ENCODE assay signal across 21 cellular contexts in the genomic region with DNA sequence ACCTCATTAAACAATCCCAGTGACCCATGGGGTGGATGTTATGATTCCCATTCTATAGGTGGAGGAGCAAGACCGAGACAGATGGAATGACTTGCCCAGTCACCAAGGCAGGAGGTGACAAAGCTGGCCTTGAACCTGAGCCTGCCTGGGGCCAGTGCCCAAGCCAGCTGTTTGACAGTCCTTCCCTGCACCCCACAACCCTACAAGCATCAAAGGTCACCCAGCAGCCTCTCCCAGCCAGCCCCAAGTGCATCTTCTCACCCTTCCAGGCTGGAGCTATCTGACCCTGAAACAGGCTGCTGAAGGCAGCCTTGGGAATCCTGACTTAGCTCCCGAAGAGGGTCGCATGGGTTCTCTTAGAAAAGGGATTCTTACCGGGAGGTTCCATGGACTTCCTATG. TPM values are rescaled to one million over a fixed set of nuclear protein-coding genes. Genes with fewer than 3 reads are reported as not detected.
DNase-seq lines count a peak whose midpoint lies in the region; ATAC-seq, FAIRE-seq and TF ChIP-seq lines count a peak whose summit lies in the region.
"Had no signal": no experiment of that assay in that cellular context is flagged by ENCODE, and none has a peak within 500 bp of the region (broad histone marks: within the 10 kb centered on the region; RNA-seq: fewer than 3 reads in every experiment).

No MANE protein-coding gene starts in this region.

- H3K9me3 Mint-ChIP-seq in astrocyte (ENCODE audit: unreplicated experiment) = no peaks in the 10 kb centered on the region
- no peaks in the 10 kb centered on the region for H3K9me3 Mint-ChIP-seq in stimulated activated naive B cell treated with anti-CD40 and anti-IgM and Interleukin-4, amounts not matched to agents 10 μg/mL and 1 μg/mL and 100 μg/mL, for 72 hours
- H3K9me3 Mint-ChIP-seq: GM23338, H9, HFFc6 had no signal

- no peak overlapping the region for H2AFZ ChIP-seq in astrocyte (ENCODE audit: low read depth, low read length)
- H2AFZ ChIP-seq in HepG2 (ENCODE audit: low read length) = no peak overlapping the region
- H2AFZ ChIP-seq: GM23338 had no signal

- H3K9ac ChIP-seq in astrocyte (ENCODE audit: low read length) (no peak overlapping the region), HepG2 (ENCODE audit: insufficient read depth, low read depth, low read length) (no peak overlapping the region)

- no peaks in the 10 kb centered on the region for H3K4me1 ChIP-seq in heart right ventricle
- H3K4me1 ChIP-seq in astrocyte (ENCODE audit: insufficient read depth, low read length) = peaks cover 10% of the 10 kb centered on the region
- peaks cover 62% of the 10 kb centered on the region for H3K4me1 ChIP-seq in HepG2 (ENCODE audit: insufficient read depth, low read length)
- H3K4me1 ChIP-seq: Caco-2 had no signal

- intact Hi-C loops in left cardiac atrium (cut with DNase I) = no loop called here
- intact Hi-C loops in heart right ventricle (cut with DNase I) = no loop called here
- intact Hi-C loops in HepG2 (cut with micrococcal nuclease; ENCODE audit: unreplicated experiment) = no loop called here

- H3K4me3 Mint-ChIP-seq in astrocyte (ENCODE audit: unreplicated experiment) = no peak overlapping the region
- no peak overlapping the region for H3K4me3 Mint-ChIP-seq in stimulated activated naive B cell treated with anti-CD40 and anti-IgM and Interleukin-4, amounts not matched to agents 10 μg/mL and 1 μg/mL and 100 μg/mL, for 72 hours
- H3K4me3 Mint-ChIP-seq: CD4-positive, alpha-beta memory T cell; GM23338; H9; HFFc6 had no signal

- no peak for TF ChIP-seq RAD21 in HepG2 (CRISPR knock-in tag; IDR thresholded peaks at IDR 0.05)

- H4K20me1 ChIP-seq in astrocyte (ENCODE audit: insufficient read depth, low read length) = no peaks in the 10 kb centered on the region
- H4K20me1 ChIP-seq in HepG2 (ENCODE audit: insufficient read depth, low read length) = no peaks in the 10 kb centered on the region

- in situ Hi-C loops in HepG2 (cut with HindIII; ENCODE audit: extremely low pct_ligation_motif_present, low pct_unique_long_range_greater_than_20kb) = no loop called here

- no peaks in the 10 kb centered on the region for H3K36me3 Mint-ChIP-seq in astrocyte (ENCODE audit: low read depth, unreplicated experiment)
- peaks cover 5 to 12% of the 10 kb centered on the region in 2 donors for H3K36me3 Mint-ChIP-seq in stimulated activated naive B cell treated with anti-CD40 and anti-IgM and Interleukin-4, amounts not matched to agents 10 μg/mL and 1 μg/mL and 100 μg/mL, for 72 hours
- H3K36me3 Mint-ChIP-seq: CD4-positive, alpha-beta memory T cell had no signal

- 72 to 74% methylated on average over 4 of the region's 4 CpGs for WGBS in heart right ventricle, 2 donors
- 0% methylated on average over 4 of the region's 4 CpGs for WGBS in HepG2 (ENCODE audit: low lambda C conversion rate)

- H3K79me2 ChIP-seq in astrocyte (ENCODE audit: insufficient read depth, low read length) (no peaks in the 10 kb centered on the region), HepG2 (ENCODE audit: insufficient read depth, low read length) (no peaks in the 10 kb centered on the region)

- no TSS peak for BruUV-seq in HepG2 (replicated peaks; lab: Mats Ljungman, UMichigan)

- peaks cover 34% of the 10 kb centered on the region for H3K27me3 Mint-ChIP-seq in astrocyte (ENCODE audit: low read depth, unreplicated experiment)
- H3K27me3 Mint-ChIP-seq in stimulated activated naive B cell treated with anti-CD40 and anti-IgM and Interleukin-4, amounts not matched to agents 10 μg/mL and 1 μg/mL and 100 μg/mL, for 72 hours = peaks cover 18 to 22% of the 10 kb centered on the region in 2 donors

- DNase-seq in left cardiac atrium = peak; percentile 4
- DNase-seq in heart right ventricle = no peak
- DNase-seq in astrocyte (ENCODE audit: low read depth) = no peak
- DNase-seq in HepG2 (ENCODE audit: low spot score) = no peak
- no peak for DNase-seq in stimulated activated naive B cell treated with anti-CD40 and anti-IgM and Interleukin-4, amounts not matched to agents 10 μg/mL and 1 μg/mL and 100 μg/mL, for 72 hours
- DNase-seq: C1 segment of cervical spinal cord; Caco-2; CD4-positive, alpha-beta memory T cell; DMS 273 treated with DMSO at 0.1 percent for 48 hours; DMS79; EL; GDM1; H9; HFFc6 had no signal

- no peaks in the 10 kb centered on the region for H3K4me1 Mint-ChIP-seq in astrocyte (ENCODE audit: low read depth, unreplicated experiment)
- peaks cover 0 to 2% of the 10 kb centered on the region in 2 donors for H3K4me1 Mint-ChIP-seq in stimulated activated naive B cell treated with anti-CD40 and anti-IgM and Interleukin-4, amounts not matched to agents 10 μg/mL and 1 μg/mL and 100 μg/mL, for 72 hours
- H3K4me1 Mint-ChIP-seq: CD4-positive, alpha-beta memory T cell had no signal

- peak overlapping the region; percentile 12 for H3K4me2 ChIP-seq in astrocyte (ENCODE audit: low read length)
- 0 out of 2 replicates have a peak overlapping the region, but pooled peaks have one; percentile 15 for H3K4me2 ChIP-seq in HepG2 (ENCODE audit: low read depth, low read length)
- H3K4me2 ChIP-seq: GM23338 had no signal

- TF ChIP-seq EP300 in HepG2 (IDR thresholded peaks at IDR 0.05; ENCODE audit: low read depth in 2 of 2, low read length in 2 of 2) (no peak), HepG2 (CRISPR knock-in tag; IDR thresholded peaks at IDR 0.05; ENCODE audit: borderline replicate concordance) (no peak)

- TF ChIP-seq CTCF in heart right ventricle (IDR thresholded peaks at IDR 0.05) (no peak), astrocyte (IDR thresholded peaks at IDR 0.05; ENCODE audit: insufficient read depth, low read depth, low read length) (no peak), HepG2 (CRISPR knock-in tag; IDR thresholded peaks at IDR 0.05) (no peak)

- no peaks in the 10 kb centered on the region for H3K9me3 ChIP-seq in heart right ventricle
- no peaks in the 10 kb centered on the region for H3K9me3 ChIP-seq in astrocyte (ENCODE audit: insufficient read depth, low read depth, low read length)
- H3K9me3 ChIP-seq in HepG2 (ENCODE audit: low read length) = no peaks in the 10 kb centered on the region
- H3K9me3 ChIP-seq: Caco-2 had no signal

- ATAC-seq in left cardiac atrium (no peak), heart right ventricle (no peak), HepG2 (peak; percentile 17), HG02678 (IDR thresholded peaks at IDR 0.05; ENCODE audit: unreplicated experiment) (no peak), HG03175 (IDR thresholded peaks at IDR 0.05; ENCODE audit: unreplicated experiment) (no peak), HG03159 (IDR thresholded peaks at IDR 0.05; ENCODE audit: unreplicated experiment) (no peak)
- peak; percentile 7 to 33 for ATAC-seq in stimulated activated naive B cell treated with anti-CD40 and anti-IgM and Interleukin-4, amounts not matched to agents 10 μg/mL and 1 μg/mL and 100 μg/mL, for 72 hours (replicated peaks)
- ATAC-seq: GM12878, GM23338, HCT116 had no signal

- H3K27me3 ChIP-seq in heart right ventricle (peaks cover 0 to 41% (median 5%) of the 10 kb centered on the region in 7 donors), astrocyte (ENCODE audit: insufficient read depth, low read length) (peaks cover 11% of the 10 kb centered on the region), HepG2 (ENCODE audit: control insufficient read depth in 1 of 2, insufficient read depth in 2 of 2, low read length in 2 of 2) (peaks cover 6 to 39% of the 10 kb centered on the region in 2 experiments)

- TF ChIP-seq POLR2A in HepG2 (IDR thresholded peaks at IDR 0.05; ENCODE audit: insufficient read depth in 1 of 2, low read depth in 2 of 2, low read length in 2 of 2) = no peak

- no peak overlapping the region for H3K4me3 ChIP-seq in heart right ventricle
- H3K4me3 ChIP-seq in astrocyte (ENCODE audit: insufficient read depth, low read depth, low read length) = no peak overlapping the region
- H3K4me3 ChIP-seq in HepG2 (replicated peaks in 1 of 3; ENCODE audit: insufficient read depth in 1 of 3, low read depth in 2 of 3, low read length in 3 of 3) = no peak overlapping the region
- H3K4me3 ChIP-seq: GM12878, GM23338 had no signal

- FAIRE-seq in astrocyte (lab: Jason Lieb, UNC) (no peak), HepG2 (lab: Jason Lieb, UNC) (no peak)
- FAIRE-seq: GM12878, GM19239 had no signal

- POLR2A ChIA-PET in HepG2 (lab: Yijun Ruan, JAX) = interaction anchor here (1.0 to 3.8 kb wide), 2 partner anchors 20 to 41 kb away, joined by 3 to 18 read pairs; a partner anchor contains a TSS

- peaks cover 0 to 21% (median 0%) of the 10 kb centered on the region in 9 donors for H3K36me3 ChIP-seq in heart right ventricle
- H3K36me3 ChIP-seq in astrocyte (ENCODE audit: insufficient read depth, low read length) = no peaks in the 10 kb centered on the region
- no peaks in the 10 kb centered on the region; a peak in 1 of 5 replicates for H3K36me3 ChIP-seq in HepG2 (replicated peaks in 1 of 2; ENCODE audit: control insufficient read depth in 1 of 2, insufficient read depth in 2 of 2, low read length in 2 of 2)

- no peak overlapping the region for H3K27ac Mint-ChIP-seq in astrocyte (ENCODE audit: unreplicated experiment)
- H3K27ac Mint-ChIP-seq in stimulated activated naive B cell treated with anti-CD40 and anti-IgM and Interleukin-4, amounts not matched to agents 10 μg/mL and 1 μg/mL and 100 μg/mL, for 72 hours = no peak overlapping the region
- H3K27ac Mint-ChIP-seq: HFFc6 had no signal

- CTCF ChIA-PET in HepG2 (lab: Yijun Ruan, JAX; ENCODE audit: low intra/inter-chr PET ratio, low total read pairs) = no interaction called here

- H3K27ac ChIP-seq in heart right ventricle = no peak overlapping the region
- no peak overlapping the region for H3K27ac ChIP-seq in astrocyte (ENCODE audit: low read depth, low read length)
- H3K27ac ChIP-seq in HepG2 (ENCODE audit: extremely low read length, insufficient read depth, low read length) = no peak overlapping the region

RNA-seq across cellular contexts. Expression of a gene that starts 20.3 kb away (rescaled TPM):
- total RNA-seq in left cardiac atrium = 10 to 100 TPM; 47.0 to 53.4 TPM
- 10 to 100 TPM; 27.7 to 50.7 (median 43.8) TPM for total RNA-seq in heart right ventricle
- 10 to 100 TPM; 38.5 to 41.3 TPM for polyA plus RNA-seq in heart right ventricle
- 15.2 and 17.8 TPM in 2 replicates for total RNA-seq in astrocyte
- 77.3 and 112 TPM in 2 replicates for total RNA-seq in HepG2 (2016; rRNA removed; fragmentation: Illumina TruSeq; extraction: Trizol)
- total RNA-seq in HepG2 (2016; cell fraction: cytosol; rRNA removed; fragmentation: Illumina TruSeq; extraction: Trizol; ENCODE audit: low read depth) = 32.4 and 42.7 TPM in 2 replicates
- total RNA-seq in HepG2 (2016; cell fraction: insoluble cytoplasmic fraction; rRNA removed; fragmentation: Illumina TruSeq; extraction: Trizol) = 80.5 and 108 TPM in 2 replicates
- 59.5 and 67.4 TPM in 2 replicates for total RNA-seq in HepG2 (2016; cell fraction: membrane; rRNA removed; fragmentation: Illumina TruSeq; extraction: Trizol)
- total RNA-seq in HepG2 (2016; cell fraction: nucleus; rRNA removed; fragmentation: Illumina TruSeq; extraction: Trizol) = 37.8 and 41.0 TPM in 2 replicates
- polyA plus RNA-seq in HepG2 (2011; rRNA removed) = 26.1 and 33.2 TPM in 2 replicates
- 29.9 and 32.2 TPM in 2 replicates for polyA plus RNA-seq in HepG2 (2011; cell fraction: cytosol; rRNA removed)
- polyA plus RNA-seq in HepG2 (2011; cell fraction: nucleus; rRNA removed) = 34.9 and 43.2 TPM in 2 replicates
- 39.1 and 40.4 TPM in 2 replicates for polyA plus RNA-seq in HepG2 (2012)
- 36.6 and 44.0 TPM in 2 replicates for polyA plus RNA-seq in HepG2 (2016; cell fraction: cytosol; fragmentation: Illumina TruSeq; extraction: Trizol; ENCODE audit: low read depth)
- polyA plus RNA-seq in HepG2 (2016; cell fraction: insoluble cytoplasmic fraction; fragmentation: Illumina TruSeq; extraction: Trizol; ENCODE audit: low read depth) = 98.7 and 99.8 TPM in 2 replicates
- polyA plus RNA-seq in HepG2 (2016; cell fraction: membrane; fragmentation: Illumina TruSeq; extraction: Trizol; ENCODE audit: low read depth) = 39.9 and 52.5 TPM in 2 replicates
- 58.2 and 63.9 TPM in 2 replicates for polyA plus RNA-seq in HepG2 (2016; cell fraction: nucleus; fragmentation: Illumina TruSeq; extraction: Trizol; ENCODE audit: insufficient read depth, low read depth)
- 37.1 and 53.3 TPM in 2 replicates for polyA minus RNA-seq in HepG2 (2011; rRNA and poly(A)+ RNA removed; ENCODE audit: low replicate concordance)
- 11.8 and 16.2 TPM in 2 replicates for polyA minus RNA-seq in HepG2 (2011; cell fraction: cytosol; rRNA and poly(A)+ RNA removed)
- polyA minus RNA-seq in HepG2 (2011; cell fraction: nucleus; rRNA and poly(A)+ RNA removed) = 21.0 and 29.1 TPM in 2 replicates

RNA-seq across cellular contexts. Expression of a gene that starts 20.6 kb away (rescaled TPM):
- total RNA-seq in left cardiac atrium (10 to 100 TPM; 11.2 to 12.6 TPM), heart right ventricle (10 to 100 TPM in 3 of 10 donors, 1 to 10 TPM in 7; 7.9 to 12.0 (median 9.2) TPM), astrocyte (9.7 and 12.4 TPM in 2 replicates), HepG2 (2016; rRNA removed; fragmentation: Illumina TruSeq; extraction: Trizol) (47.1 and 66.9 TPM in 2 replicates)
- polyA plus RNA-seq in heart right ventricle (10 to 100 TPM; 11.2 to 18.1 TPM), HepG2 (2011; rRNA removed) (11.6 and 22.5 TPM in 2 replicates)
- 15.1 and 17.9 TPM in 2 replicates for total RNA-seq in HepG2 (2016; cell fraction: cytosol; rRNA removed; fragmentation: Illumina TruSeq; extraction: Trizol; ENCODE audit: low read depth)
- total RNA-seq in HepG2 (2016; cell fraction: insoluble cytoplasmic fraction; rRNA removed; fragmentation: Illumina TruSeq; extraction: Trizol) = 40.9 and 70.6 TPM in 2 replicates
- 34.1 and 39.6 TPM in 2 replicates for total RNA-seq in HepG2 (2016; cell fraction: membrane; rRNA removed; fragmentation: Illumina TruSeq; extraction: Trizol)
- total RNA-seq in HepG2 (2016; cell fraction: nucleus; rRNA removed; fragmentation: Illumina TruSeq; extraction: Trizol) = 38.8 and 47.2 TPM in 2 replicates
- polyA plus RNA-seq in HepG2 (2011; cell fraction: cytosol; rRNA removed) = 12.4 and 13.5 TPM in 2 replicates
- 32.0 and 47.6 TPM in 2 replicates for polyA plus RNA-seq in HepG2 (2011; cell fraction: nucleus; rRNA removed)
- 19.2 and 28.6 TPM in 2 replicates for polyA plus RNA-seq in HepG2 (2012)
- polyA plus RNA-seq in HepG2 (2016; cell fraction: cytosol; fragmentation: Illumina TruSeq; extraction: Trizol; ENCODE audit: low read depth) = 16.3 and 19.9 TPM in 2 replicates
- 42.0 and 50.4 TPM in 2 replicates for polyA plus RNA-seq in HepG2 (2016; cell fraction: insoluble cytoplasmic fraction; fragmentation: Illumina TruSeq; extraction: Trizol; ENCODE audit: low read depth)
- 26.9 and 30.0 TPM in 2 replicates for polyA plus RNA-seq in HepG2 (2016; cell fraction: membrane; fragmentation: Illumina TruSeq; extraction: Trizol; ENCODE audit: low read depth)
- 78.2 and 82.6 TPM in 2 replicates for polyA plus RNA-seq in HepG2 (2016; cell fraction: nucleus; fragmentation: Illumina TruSeq; extraction: Trizol; ENCODE audit: insufficient read depth, low read depth)
- polyA minus RNA-seq in HepG2 (2011; rRNA and poly(A)+ RNA removed; ENCODE audit: low replicate concordance) = 19.6 and 22.9 TPM in 2 replicates
- 6.1 and 8.0 TPM in 2 replicates for polyA minus RNA-seq in HepG2 (2011; cell fraction: cytosol; rRNA and poly(A)+ RNA removed)
- polyA minus RNA-seq in HepG2 (2011; cell fraction: nucleus; rRNA and poly(A)+ RNA removed) = 12.2 and 21.1 TPM in 2 replicates

Comparison
In these comparisons a context has a peak if more than half of its experiments do, and no peak if none do; other contexts are left out.
1. ATAC-seq: peak in HepG2 (single experiment) and stimulated activated naive B cell treated with anti-CD40 and anti-IgM and Interleukin-4, amounts not matched to agents 10 μg/mL and 1 μg/mL and 100 μg/mL, for 72 hours (2 of 2); none in left cardiac atrium (0 of 2), heart right ventricle (0 of 8), HG02678 (single experiment), HG03175 (single experiment) and HG03159 (single experiment).